12 cellular contexts compared by ENCODE assay signal in genomic region chr1:161653971-161654370, GRCh38. TPM values are rescaled to one million over a fixed set of nuclear protein-coding genes. Genes with fewer than 3 reads are reported as not detected.
DNase-seq lines count a peak whose midpoint lies in the region; ATAC-seq, FAIRE-seq and TF ChIP-seq lines count a peak whose summit lies in the region.
"Not testable (repeated sequence)": the region's sequence is repeated elsewhere in the genome, so short reads cannot be mapped to it uniquely, and the experiment has no call there.
"Had no signal": no experiment of that assay in that cellular context is flagged by ENCODE, and none has a peak within 500 bp of the region (broad histone marks: within the 10 kb centered on the region; RNA-seq: fewer than 3 reads in every experiment).

No MANE protein-coding gene starts in this region.

- intact Hi-C loops in K562 (cut with micrococcal nuclease): not testable (repeated sequence)

- H2AFZ ChIP-seq in K562 (ENCODE audit: low read depth, low read length): peak overlapping the region; percentile 82

- H3K36me3 Mint-ChIP-seq in CD8-positive, alpha-beta memory T cell: not testable (repeated sequence)

- FAIRE-seq in K562 (lab: Jason Lieb, UNC): not testable (repeated sequence)

- H3K9me1 ChIP-seq in K562 (ENCODE audit: control insufficient read depth, insufficient read depth, low read length): not testable (repeated sequence)

- not testable (repeated sequence) for H3K4me3 ChIP-seq in CD8-positive, alpha-beta memory T cell (ENCODE audit: low read length); K562

- not testable (repeated sequence) for H3K4me1 ChIP-seq in CD8-positive, alpha-beta memory T cell (ENCODE audit: insufficient read depth, low read length); K562 (replicated peaks in 1 of 2; ENCODE audit: control insufficient read depth in 2 of 2, insufficient read depth in 2 of 2, low read length in 2 of 2)

- in situ Hi-C loops in K562 (cut with MboI): not testable (repeated sequence)

- peak overlapping the region; percentile 44 for H3K27ac ChIP-seq in CD8-positive, alpha-beta memory T cell (ENCODE audit: low read depth, low read length)
- not testable (repeated sequence) for H3K27ac ChIP-seq in K562 (ENCODE audit: extremely low read depth, low read depth, low read length)

- not testable (repeated sequence) for TF ChIP-seq POLR2A in K562 (conservative IDR thresholded peaks at IDR 0.05)

- H3K4me2 ChIP-seq in K562 (ENCODE audit: insufficient read depth, low read length): not testable (repeated sequence)

- WGBS in K562 (ENCODE audit: insufficient coverage, low coverage, missing lambda C conversion rate): 23% methylated on average over 6 of the region's 6 CpGs

- H3K9me3 ChIP-seq in CD8-positive, alpha-beta memory T cell (ENCODE audit: low read length); K562 (replicated peaks; ENCODE audit: control insufficient read depth, insufficient read depth, low read depth, low read length): not testable (repeated sequence)

- not testable (repeated sequence) for H3K9me3 Mint-ChIP-seq in CD8-positive, alpha-beta memory T cell

- H3K27me3 Mint-ChIP-seq in CD8-positive, alpha-beta memory T cell: not testable (repeated sequence)

- not testable (repeated sequence) for TF ChIP-seq CTCF in K562 (IDR thresholded peaks at IDR 0.05 in 2 of 3, conservative IDR thresholded peaks at IDR 0.05 in 1 of 3; ENCODE audit: insufficient read depth in 2 of 3, low read depth in 1 of 3, low read length in 3 of 3)

- not testable (repeated sequence) for H3K4me3 Mint-ChIP-seq in CD8-positive, alpha-beta memory T cell

- POLR2A ChIA-PET in CD8-positive, alpha-beta memory T cell (lab: Charles Lee); K562 (lab: Yijun Ruan, JAX): not testable (repeated sequence)

- not testable (repeated sequence) for H3K9ac ChIP-seq in K562 (ENCODE audit: insufficient read depth in 1 of 2, low read depth in 2 of 2, low read length in 2 of 2)

- H3K79me2 ChIP-seq in K562 (ENCODE audit: control insufficient read depth, insufficient read depth, low read length): not testable (repeated sequence)

- not testable (repeated sequence) for H4K20me1 ChIP-seq in K562 (replicated peaks; ENCODE audit: control insufficient read depth, insufficient read depth, low read length)

- CTCF ChIA-PET in CD8-positive, alpha-beta memory T cell (lab: Charles Lee); K562 (lab: Yijun Ruan, JAX; ENCODE audit: low intra/inter-chr PET ratio): not testable (repeated sequence)

- not testable (repeated sequence) for BruUV-seq in K562 (replicated peaks; lab: Mats Ljungman, UMichigan)

- H3K27ac Mint-ChIP-seq in CD8-positive, alpha-beta memory T cell: not testable (repeated sequence)

- H3K27me3 ChIP-seq in CD8-positive, alpha-beta memory T cell (ENCODE audit: insufficient read depth, low read length, poor library complexity, severe bottlenecking); K562 (ENCODE audit: control insufficient read depth in 2 of 2, insufficient read depth in 2 of 2, low read length in 2 of 2): not testable (repeated sequence)

- ATAC-seq in K562: peak; percentile 70

- TF ChIP-seq EP300 in K562 (IDR thresholded peaks at IDR 0.05; ENCODE audit: low read length): not testable (repeated sequence)

- not testable (repeated sequence) for DNase-seq in CD8-positive, alpha-beta memory T cell; K562 (ENCODE audit: extremely low read depth in 1 of 4, low spot score in 3 of 4)
- DNase-seq in MV-4-11 (lab: John Stamatoyannopoulos, UW): peak; percentile 14
- peak; percentile 26 for DNase-seq in NCI-H2227 (lab: John Stamatoyannopoulos, UW; ENCODE audit: unreplicated experiment)
- DNase-seq in NCI-H82 (lab: John Stamatoyannopoulos, UW): peak; percentile 51

- not testable (repeated sequence) for H3K4me1 Mint-ChIP-seq in CD8-positive, alpha-beta memory T cell

- TF ChIP-seq RAD21 in K562 (CRISPR knock-in tag; conservative IDR thresholded peaks at IDR 0.05 in 1 of 2, IDR thresholded peaks at IDR 0.05 in 1 of 2): not testable (repeated sequence)

- not testable (repeated sequence) for H3K36me3 ChIP-seq in CD8-positive, alpha-beta memory T cell (ENCODE audit: insufficient read depth, low read length); K562 (ENCODE audit: control insufficient read depth, insufficient read depth, low read length)

RNA-seq across cellular contexts. Expression of gene FCGR2B, which starts 9.0 kb away (rescaled TPM):
- total RNA-seq in CD8-positive, alpha-beta memory T cell: under 1 TPM; 0.07 to 0.33 TPM
- polyA plus RNA-seq in CD8-positive, alpha-beta memory T cell: 0.38 TPM
- 6.8 and 7.4 TPM in 2 replicates for total RNA-seq in K562 (2011; cell fraction: chromatin; rRNA removed; ENCODE audit: low replicate concordance)
- 5.1 and 7.0 TPM in 2 replicates for total RNA-seq in K562 (2011; cell fraction: nucleolus; rRNA removed)
- 7.6 and 9.9 TPM in 2 replicates for total RNA-seq in K562 (2011; cell fraction: nucleoplasm; rRNA removed)
- total RNA-seq in K562 (2014; rRNA removed) (1.6 and 3.1 TPM in 2 replicates), K562 (2014; rRNA removed; fragmentation: Illumina TruSeq; extraction: Trizol) (3.1 and 3.3 TPM in 2 replicates), K562 (2015; rRNA removed; fragmentation: Illumina TruSeq; extraction: Trizol) (1.7 and 2.0 TPM in 2 replicates), K562 (2021) (2.4 and 3.1 TPM in 2 replicates)
- polyA plus RNA-seq in K562 (2011; rRNA removed) (4.0 and 14.5 TPM in 2 replicates), K562 (2014; fragmentation: Illumina TruSeq; extraction: Trizol) (3.9 and 4.1 TPM in 2 replicates), K562 (2014; fragmentation: Nextera tagmentation; extraction: Ambion mirVana) (1 to 10 TPM; 6.4 to 8.9 TPM), K562 (2014; rRNA removed) (3.3 and 4.1 TPM in 2 replicates)
- polyA plus RNA-seq in K562 (2011; cell fraction: cytosol; rRNA removed): 4.3 and 14.1 TPM in 2 replicates
- 10.8 and 35.5 TPM in 2 replicates for polyA plus RNA-seq in K562 (2011; cell fraction: nucleus; rRNA removed)
- 14.5 and 18.1 TPM in 2 replicates for polyA plus RNA-seq in K562 (2012)
- 3.1 and 8.7 TPM in 2 replicates for polyA minus RNA-seq in K562 (2011; rRNA and poly(A)+ RNA removed)
- 0.86 and 1.5 TPM in 2 replicates for polyA minus RNA-seq in K562 (2011; cell fraction: cytosol; rRNA and poly(A)+ RNA removed)
- polyA minus RNA-seq in K562 (2011; cell fraction: nucleus; rRNA and poly(A)+ RNA removed): 2.6 and 9.2 TPM in 2 replicates
- total RNA-seq: A673; CD8-positive, alpha-beta T cell; Daoy; G401 had no signal
- polyA plus RNA-seq: AG04450 had no signal

RNA-seq across cellular contexts. Expression of gene FCGR3B, which starts 23.0 kb away (rescaled TPM):
- total RNA-seq in CD8-positive, alpha-beta memory T cell: not detected
- polyA plus RNA-seq in CD8-positive, alpha-beta memory T cell: 0.46 TPM
- total RNA-seq in K562 (2011; cell fraction: chromatin; rRNA removed; ENCODE audit: low replicate concordance): 1.4 and 2.2 TPM in 2 replicates
- total RNA-seq in K562 (2011; cell fraction: nucleolus; rRNA removed): 1.3 and 2.0 TPM in 2 replicates
- 2.4 and 2.8 TPM in 2 replicates for total RNA-seq in K562 (2011; cell fraction: nucleoplasm; rRNA removed)
- 0.08 and 0.18 TPM in 2 replicates for total RNA-seq in K562 (2014; rRNA removed)
- 0.40 and 0.54 TPM in 2 replicates for total RNA-seq in K562 (2014; rRNA removed; fragmentation: Illumina TruSeq; extraction: Trizol)
- total RNA-seq in K562 (2015; rRNA removed; fragmentation: Illumina TruSeq; extraction: Trizol): 0.19 and 0.36 TPM in 2 replicates
- total RNA-seq in K562 (2021): 0.11 and 0.49 TPM in 2 replicates
- polyA plus RNA-seq in K562 (2011; rRNA removed): 0.87 and 1.1 TPM in 2 replicates
- 0.18 and 0.25 TPM in 2 replicates for polyA plus RNA-seq in K562 (2011; cell fraction: cytosol; rRNA removed)
- polyA plus RNA-seq in K562 (2011; cell fraction: nucleus; rRNA removed): 0.95 and 1.6 TPM in 2 replicates
- 0.55 and 1.00 TPM in 2 replicates for polyA plus RNA-seq in K562 (2012)
- polyA plus RNA-seq in K562 (2014; fragmentation: Illumina TruSeq; extraction: Trizol): 0.27 and 0.35 TPM in 2 replicates
- under 1 TPM; 0.41 TPM for polyA plus RNA-seq in K562 (2014; fragmentation: Nextera tagmentation; extraction: Ambion mirVana)
- polyA plus RNA-seq in K562 (2014; rRNA removed): 0.27 and 0.36 TPM in 2 replicates
- 1.1 and 1.4 TPM in 2 replicates for polyA minus RNA-seq in K562 (2011; rRNA and poly(A)+ RNA removed)
- polyA minus RNA-seq in K562 (2011; cell fraction: cytosol; rRNA and poly(A)+ RNA removed): not detected in 2 replicates
- polyA minus RNA-seq in K562 (2011; cell fraction: nucleus; rRNA and poly(A)+ RNA removed): 0.94 and 2.4 TPM in 2 replicates
- total RNA-seq: A673; CD4-positive, alpha-beta T cell; CD8-positive, alpha-beta T cell; Daoy; G401; GM12878 had no signal
- polyA plus RNA-seq: AG04450, GM12878 had no signal

RNA-seq across cellular contexts. Expression of gene FCRLA, which starts 53.1 kb away (rescaled TPM):
- not detected for total RNA-seq in CD8-positive, alpha-beta memory T cell
- not detected for polyA plus RNA-seq in CD8-positive, alpha-beta memory T cell
- 0.60 and 0.76 TPM in 2 replicates for total RNA-seq in K562 (2011; cell fraction: chromatin; rRNA removed; ENCODE audit: low replicate concordance)
- total RNA-seq in K562 (2011; cell fraction: nucleolus; rRNA removed): 0.53 and 1.2 TPM in 2 replicates
- total RNA-seq in K562 (2011; cell fraction: nucleoplasm; rRNA removed): 0.88 and 2.4 TPM in 2 replicates
- total RNA-seq in K562 (2014; rRNA removed) (0.09 and 1.0 TPM in 2 replicates), K562 (2014; rRNA removed; fragmentation: Illumina TruSeq; extraction: Trizol) (0.29 and 0.41 TPM in 2 replicates), K562 (2015; rRNA removed; fragmentation: Illumina TruSeq; extraction: Trizol) (0.36 and 0.45 TPM in 2 replicates), K562 (2021) (0.35 and 0.40 TPM in 2 replicates)
- polyA plus RNA-seq in K562 (2011; rRNA removed) (0.45 and 0.53 TPM in 2 replicates), K562 (2014; fragmentation: Illumina TruSeq; extraction: Trizol) (0.55 and 0.68 TPM in 2 replicates), K562 (2014; fragmentation: Nextera tagmentation; extraction: Ambion mirVana) (under 1 TPM; 0.44 to 0.84 TPM), K562 (2014; rRNA removed) (0.49 and 0.93 TPM in 2 replicates)
- polyA plus RNA-seq in K562 (2011; cell fraction: cytosol; rRNA removed): 0.63 and 0.78 TPM in 2 replicates
- polyA plus RNA-seq in K562 (2011; cell fraction: nucleus; rRNA removed): 0.41 and 0.48 TPM in 2 replicates
- 0.98 and 8.8 TPM in 2 replicates for polyA plus RNA-seq in K562 (2012)
- polyA minus RNA-seq in K562 (2011; rRNA and poly(A)+ RNA removed): 0.18 TPM in 2 replicates
- polyA minus RNA-seq in K562 (2011; cell fraction: cytosol; rRNA and poly(A)+ RNA removed): not detected in 2 replicates
- 0.27 and 0.44 TPM in 2 replicates for polyA minus RNA-seq in K562 (2011; cell fraction: nucleus; rRNA and poly(A)+ RNA removed)
- total RNA-seq: A673; CD4-positive, alpha-beta T cell; CD8-positive, alpha-beta T cell; G401 had no signal
